24 cellular contexts compared by ENCODE assay signal in the genomic region with DNA sequence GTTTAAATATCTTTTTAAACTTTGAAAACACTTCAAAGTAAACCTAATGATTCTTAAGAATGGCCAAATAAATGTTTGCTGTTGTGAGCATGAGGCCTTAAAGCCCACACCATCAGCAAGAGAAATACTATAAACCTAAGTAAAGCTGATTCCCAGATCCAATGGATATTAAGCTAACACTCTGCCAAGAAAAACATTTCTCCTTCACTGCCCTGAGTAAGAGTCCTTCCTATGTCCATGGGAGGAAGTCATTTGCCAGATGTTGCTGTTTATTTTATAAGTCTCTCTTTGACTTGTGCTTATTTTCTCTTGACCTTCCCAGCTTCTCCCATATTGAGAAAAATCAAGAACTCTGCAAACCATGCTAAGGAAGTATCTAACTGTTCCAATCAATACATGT.
A peak's percentile ranks its signal among the peaks of the same experiment; 100 is the strongest.
DNase-seq lines count a peak whose midpoint lies in the region; ATAC-seq, FAIRE-seq and TF ChIP-seq lines count a peak whose summit lies in the region.
"Had no signal": no experiment of that assay in that cellular context is flagged by ENCODE, and none has a peak within 500 bp of the region (broad histone marks: within the 10 kb centered on the region; RNA-seq: fewer than 3 reads in every experiment).

No MANE protein-coding gene starts in this region.

- peak overlapping the region in 6 of 10 donors; percentile 24 to 65 (median 55) for H3K27ac ChIP-seq in heart right ventricle
- H3K27ac ChIP-seq: adrenal gland, cardiac muscle cell, HL-60, parathyroid adenoma, transverse colon had no signal

- peak; percentile 6 for DNase-seq in M059J (ENCODE audit: low read depth)
- DNase-seq in dermis blood vessel endothelial cell = peak; percentile 78
- DNase-seq in heart right ventricle = no peak
- DNase-seq in skeletal muscle cell (ENCODE audit: low read depth) = peak; percentile 53
- no peak for DNase-seq in HTR-8/SVneo (ENCODE audit: insufficient read length, low spot score)
- DNase-seq: activated gamma-delta T cell treated with Interleukin-2 at 50 U/mL for 16 hours; adrenal gland; CD8-positive, alpha-beta T cell; DMS53; immature natural killer cell; NCI-H1694 treated with DMSO at 0.1 percent for 48 hours; NCI-H226; NCI-H82; OCI-M1; transverse colon had no signal

- no peaks in the 10 kb centered on the region for H3K9me3 ChIP-seq in heart right ventricle
- H3K9me3 ChIP-seq: adrenal gland, transverse colon had no signal

- H3K27me3 Mint-ChIP-seq in stimulated activated memory B cell treated with anti-CD40 and anti-IgM and Interleukin-4, amounts not matched to agents 10 μg/mL and 1 μg/mL and 100 μg/mL, for 72 hours = no peaks in the 10 kb centered on the region

- intact Hi-C loops in heart right ventricle (cut with DNase I) = loop anchor here in 2 of 10 donors (5.0 to 10.0 kb wide), 3 partner anchors 152 to 164 kb away; partner anchors contain the start of gene EDNRA (in 1 of the 2)

- H3K9me3 Mint-ChIP-seq in stimulated activated memory B cell treated with anti-CD40 and anti-IgM and Interleukin-4, amounts not matched to agents 10 μg/mL and 1 μg/mL and 100 μg/mL, for 72 hours = no peaks in the 10 kb centered on the region
- H3K9me3 Mint-ChIP-seq: CD8-positive, alpha-beta T cell; stimulated activated naive CD8-positive, alpha-beta T cell treated with anti-CD3 and anti-CD28 coated beads, Interleukin-15, Interleukin-2, amounts not matched to agents 100 ng/mL and 50 ng/mL, for 24 hours; T-helper 2 cell treated with Interferon-gamma antibody and Interleukin-4, amounts not matched to agents 5 μg/mL and 100 μg/mL, for 36 hours had no signal

- peak in 6 of 8 donors; percentile 39 to 82 (median 58) for ATAC-seq in heart right ventricle
- no peak for ATAC-seq in GM21576 (IDR thresholded peaks at IDR 0.05; ENCODE audit: unreplicated experiment)
- ATAC-seq in stimulated activated memory B cell treated with anti-CD40 and anti-IgM and Interleukin-4, amounts not matched to agents 10 μg/mL and 1 μg/mL and 100 μg/mL, for 72 hours = no peak
- ATAC-seq: CD8-positive, alpha-beta T cell had no signal

- no peak overlapping the region for H3K4me3 Mint-ChIP-seq in stimulated activated memory B cell treated with anti-CD40 and anti-IgM and Interleukin-4, amounts not matched to agents 10 μg/mL and 1 μg/mL and 100 μg/mL, for 72 hours
- H3K4me3 Mint-ChIP-seq: CD8-positive, alpha-beta T cell; immature natural killer cell; stimulated activated naive CD8-positive, alpha-beta T cell treated with anti-CD3 and anti-CD28 coated beads, Interleukin-15, Interleukin-2, amounts not matched to agents 100 ng/mL and 50 ng/mL, for 24 hours; T-helper 2 cell treated with Interferon-gamma antibody and Interleukin-4, amounts not matched to agents 5 μg/mL and 100 μg/mL, for 36 hours had no signal

- H3K4me3 ChIP-seq in heart right ventricle (no peak overlapping the region), skeletal muscle cell (ENCODE audit: low read depth, low read length) (no peak overlapping the region)
- H3K4me3 ChIP-seq: adrenal gland, cardiac muscle cell, lung, transverse colon had no signal

- no peaks in the 10 kb centered on the region for H3K36me3 Mint-ChIP-seq in stimulated activated memory B cell treated with anti-CD40 and anti-IgM and Interleukin-4, amounts not matched to agents 10 μg/mL and 1 μg/mL and 100 μg/mL, for 72 hours
- H3K36me3 Mint-ChIP-seq: CD8-positive, alpha-beta T cell; immature natural killer cell had no signal

- FAIRE-seq in HTR-8/SVneo (lab: Jason Lieb, UNC) = no peak
- FAIRE-seq: GM12891 had no signal

- peaks cover 0 to 28% (median 15%) of the 10 kb centered on the region in 9 donors for H3K4me1 ChIP-seq in heart right ventricle
- H3K4me1 ChIP-seq: adrenal gland, parathyroid adenoma had no signal

- no peaks in the 10 kb centered on the region for H3K27me3 ChIP-seq in heart right ventricle
- H3K27me3 ChIP-seq: adrenal gland, cardiac muscle cell, transverse colon had no signal

- TF ChIP-seq CTCF in heart right ventricle (IDR thresholded peaks at IDR 0.05) = no peak

- no peaks in the 10 kb centered on the region for H3K4me1 Mint-ChIP-seq in stimulated activated memory B cell treated with anti-CD40 and anti-IgM and Interleukin-4, amounts not matched to agents 10 μg/mL and 1 μg/mL and 100 μg/mL, for 72 hours
- H3K4me1 Mint-ChIP-seq: immature natural killer cell had no signal

- H3K27ac Mint-ChIP-seq in stimulated activated memory B cell treated with anti-CD40 and anti-IgM and Interleukin-4, amounts not matched to agents 10 μg/mL and 1 μg/mL and 100 μg/mL, for 72 hours = no peak overlapping the region
- H3K27ac Mint-ChIP-seq: CD8-positive, alpha-beta T cell; immature natural killer cell; stimulated activated naive CD8-positive, alpha-beta T cell treated with anti-CD3 and anti-CD28 coated beads, Interleukin-15, Interleukin-2, amounts not matched to agents 100 ng/mL and 50 ng/mL, for 24 hours; T-helper 2 cell treated with Interferon-gamma antibody and Interleukin-4, amounts not matched to agents 5 μg/mL and 100 μg/mL, for 36 hours had no signal

- H3K36me3 ChIP-seq in heart right ventricle = no peaks in the 10 kb centered on the region
- H3K36me3 ChIP-seq: adrenal gland, cardiac muscle cell, transverse colon had no signal

Comparison
In these comparisons a context has a peak if more than half of its experiments do, and no peak if none do; other contexts are left out.
1. DNase-seq: peak in M059J (single experiment), dermis blood vessel endothelial cell (single experiment) and skeletal muscle cell (single experiment); none in heart right ventricle (0 of 2) and HTR-8/SVneo (single experiment).
2. ATAC-seq: peak in heart right ventricle (6 of 8); none in GM21576 (single experiment) and stimulated activated memory B cell treated with anti-CD40 and anti-IgM and Interleukin-4, amounts not matched to agents 10 μg/mL and 1 μg/mL and 100 μg/mL, for 72 hours (single experiment).